In the genomic region with DNA sequence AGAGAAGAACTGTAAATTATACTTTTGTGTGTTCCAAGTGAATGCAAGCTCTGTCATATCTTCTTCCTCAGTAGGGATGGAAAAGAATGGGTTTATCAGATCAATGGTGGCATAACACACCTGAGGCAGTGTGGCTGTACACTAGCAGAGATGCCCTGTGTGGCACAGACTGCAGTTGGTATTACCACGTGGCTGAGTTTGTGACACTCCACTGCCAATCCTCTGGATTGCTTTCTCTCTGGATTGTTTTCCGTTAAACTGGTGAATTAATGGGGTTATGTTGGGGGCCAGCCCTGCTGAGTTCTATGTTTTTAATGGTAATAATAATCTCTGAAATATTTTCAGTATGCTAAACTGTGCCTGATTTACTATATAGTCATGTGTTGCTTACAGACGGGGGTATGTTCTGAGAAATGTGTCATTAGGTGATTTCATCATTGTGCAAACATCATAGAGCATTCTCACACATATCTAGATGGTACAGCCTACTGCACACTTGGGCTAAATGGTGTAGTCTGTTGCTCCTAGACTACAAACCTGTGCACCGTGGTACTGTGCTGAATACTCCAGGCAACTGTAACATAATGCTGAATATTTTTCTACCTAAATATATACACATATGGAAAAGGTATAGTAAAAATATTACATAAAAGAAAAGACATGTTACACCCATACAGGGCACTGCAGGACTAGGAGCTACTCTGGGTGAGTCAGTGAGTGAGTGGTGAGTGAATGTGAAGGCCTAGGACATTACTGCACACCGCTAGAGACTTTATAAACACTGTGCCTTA, we compare ENCODE assay signal across 23 cellular contexts.
A peak's percentile ranks its signal among the peaks of the same experiment; 100 is the strongest.
DNase-seq lines count a peak whose midpoint lies in the region; ATAC-seq and TF ChIP-seq lines count a peak whose summit lies in the region.
"Had no signal": no experiment of that assay in that cellular context is flagged by ENCODE, and none has a peak within 500 bp of the region (broad histone marks: within the 10 kb centered on the region; RNA-seq: fewer than 3 reads in every experiment).

No MANE protein-coding gene starts in this region.

- no peak for ATAC-seq in HG03565 (IDR thresholded peaks at IDR 0.05; ENCODE audit: unreplicated experiment)
- ATAC-seq: T-helper 17 cell had no signal

- H3K9me3 ChIP-seq in breast epithelium: no peaks in the 10 kb centered on the region
- H3K9me3 ChIP-seq: colonic mucosa, tibial nerve had no signal

- H3K27ac ChIP-seq in breast epithelium (no peak overlapping the region), brain microvascular endothelial cell (peak overlapping the region; percentile 86)
- H3K27ac ChIP-seq: 22Rv1, colonic mucosa, tibial nerve had no signal

- H3K4me1 ChIP-seq in breast epithelium: no peaks in the 10 kb centered on the region
- H3K4me1 ChIP-seq: colonic mucosa, tibial nerve had no signal

- H3K36me3 Mint-ChIP-seq in MCF 10A (ENCODE audit: insufficient read depth, unreplicated experiment) (no peaks in the 10 kb centered on the region), progenitor cell of endocrine pancreas (ENCODE audit: insufficient read depth) (no peaks in the 10 kb centered on the region)
- H3K36me3 Mint-ChIP-seq: CD14-positive monocyte had no signal

- DNase-seq in MCF 10A (ENCODE audit: unreplicated experiment) (no peak), breast epithelium (ENCODE audit: low spot score in 2 of 2) (no peak), brain microvascular endothelial cell (peak; percentile 86), foreskin fibroblast (peak; percentile 47 to 82), NCI-H446 (lab: John Stamatoyannopoulos, UW) (no peak), NCI-H2227 (lab: John Stamatoyannopoulos, UW; ENCODE audit: unreplicated experiment) (no peak), progenitor cell of endocrine pancreas (ENCODE audit: low spot score, unreplicated experiment) (no peak)
- DNase-seq: activated CD4-positive, CD25-positive, alpha-beta regulatory T cell; colonic mucosa; DMS79; erythroblast; hypothalamus; NCI-H345; NK-92 treated with Interleukin-12 subunit alpha and Interleukin-12 subunit beta, amount 100 ng/mL, for 24 hours; SHP77; stimulated activated naive CD4-positive, alpha-beta T cell treated with Interleukin-2 at 50 U/mL for 16 hours; T-helper 17 cell had no signal

- no TSS peak for BruUV-seq in MCF 10A (replicated peaks; lab: Mats Ljungman, UMichigan)

- no peaks in the 10 kb centered on the region for H3K27me3 ChIP-seq in breast epithelium
- H3K27me3 ChIP-seq in brain microvascular endothelial cell (replicated peaks): no peaks in the 10 kb centered on the region
- H3K27me3 ChIP-seq: colonic mucosa, tibial nerve had no signal

- peaks cover 11% of the 10 kb centered on the region for H3K4me1 Mint-ChIP-seq in MCF 10A (ENCODE audit: insufficient read depth, unreplicated experiment)
- H3K4me1 Mint-ChIP-seq in progenitor cell of endocrine pancreas (ENCODE audit: low read depth): no peaks in the 10 kb centered on the region
- H3K4me1 Mint-ChIP-seq: CD14-positive monocyte, neural crest cell, T-helper 17 cell had no signal

- POLR2A ChIA-PET in MCF 10A (lab: Yijun Ruan, JAX): interaction anchor here (0.6 kb wide), 2 partner anchors 15 to 128 kb away, joined by 3 read pairs; no protein-coding TSS in a partner anchor

- no peak overlapping the region for H3K4me3 ChIP-seq in breast epithelium
- no peak overlapping the region for H3K4me3 ChIP-seq in brain microvascular endothelial cell (ENCODE audit: low read depth, low read length)
- H3K4me3 ChIP-seq in foreskin fibroblast (ENCODE audit: low read depth in 1 of 2, low read length in 2 of 2): no peak overlapping the region
- H3K4me3 ChIP-seq: colonic mucosa, tibial nerve had no signal

- CTCF ChIA-PET in MCF 10A (lab: Yijun Ruan, JAX): interaction anchor here (0.6 to 1.2 kb wide), 7 partner anchors 10 to 800 kb away, joined by 3 to 6 read pairs (median 4); no protein-coding TSS in a partner anchor

- H3K9me3 Mint-ChIP-seq in MCF 10A (ENCODE audit: unreplicated experiment) (no peaks in the 10 kb centered on the region), progenitor cell of endocrine pancreas (ENCODE audit: low read depth) (no peaks in the 10 kb centered on the region)
- H3K9me3 Mint-ChIP-seq: neural crest cell had no signal

- TF ChIP-seq CTCF in MCF 10A (IDR thresholded peaks at IDR 0.05; ENCODE audit: unreplicated experiment): no peak
- no peak for TF ChIP-seq CTCF in breast epithelium (IDR thresholded peaks at IDR 0.05)
- TF ChIP-seq CTCF in brain microvascular endothelial cell (IDR thresholded peaks at IDR 0.05; ENCODE audit: low read depth, low read length, missing control alignments): peak; percentile 5
- TF ChIP-seq CTCF in foreskin fibroblast (IDR thresholded peaks at IDR 0.05; ENCODE audit: low read depth, low read length): no peak
- TF ChIP-seq CTCF in progenitor cell of endocrine pancreas (IDR thresholded peaks at IDR 0.05; ENCODE audit: unreplicated experiment): no peak

- intact Hi-C loops in MCF 10A (cut with micrococcal nuclease): no loop called here
- intact Hi-C loops in breast epithelium (cut with DNase I; ENCODE audit: low total_unique reads): no loop called here

- no peaks in the 10 kb centered on the region for H3K36me3 ChIP-seq in breast epithelium
- no peaks in the 10 kb centered on the region for H3K36me3 ChIP-seq in brain microvascular endothelial cell (replicated peaks)
- H3K36me3 ChIP-seq: colonic mucosa, tibial nerve had no signal

- peak overlapping the region; percentile 57 for H3K27ac Mint-ChIP-seq in MCF 10A (ENCODE audit: low read depth, unreplicated experiment)
- no peak overlapping the region for H3K27ac Mint-ChIP-seq in progenitor cell of endocrine pancreas
- H3K27ac Mint-ChIP-seq: activated T-helper 2 cell treated with anti-CD3 and anti-CD28 coated beads, Interferon-gamma antibody, Interleukin-2, Interleukin-4, amounts not matched to agents 10 μg/mL and 5 μg/mL and 100 μg/mL, durations not matched to agents 14 hours and 24 hours and 36 hours; CD14-positive monocyte; T-helper 17 cell had no signal

- no peaks in the 10 kb centered on the region for H3K27me3 Mint-ChIP-seq in MCF 10A (ENCODE audit: insufficient read depth, unreplicated experiment)
- H3K27me3 Mint-ChIP-seq in progenitor cell of endocrine pancreas: no peaks in the 10 kb centered on the region
- H3K27me3 Mint-ChIP-seq: T-helper 17 cell had no signal

- no peak for TF ChIP-seq POLR2A in breast epithelium (IDR thresholded peaks at IDR 0.05)

- in situ Hi-C loops in brain microvascular endothelial cell (cut with HindIII; ENCODE audit: low pct_ligation_motif_present, low sequenced_read_pairs): no loop called here

- H3K4me3 Mint-ChIP-seq in MCF 10A (ENCODE audit: unreplicated experiment) (no peak overlapping the region), progenitor cell of endocrine pancreas (ENCODE audit: low read depth) (no peak overlapping the region)
- H3K4me3 Mint-ChIP-seq: CD14-positive monocyte, neural crest cell, T-helper 17 cell had no signal

Comparison
In these comparisons a context has a peak if more than half of its experiments do, and no peak if none do; other contexts are left out.
1. DNase-seq: peak in brain microvascular endothelial cell (single experiment) and foreskin fibroblast (2 of 2); none in MCF 10A (single experiment), breast epithelium (0 of 2), NCI-H446 (0 of 2), NCI-H2227 (single experiment) and progenitor cell of endocrine pancreas (single experiment).